ENCODE assay signal across 12 cellular contexts in genomic region chrX:10922158-10922557, GRCh38.
DNase-seq lines count a peak whose midpoint lies in the region; ATAC-seq and TF ChIP-seq lines count a peak whose summit lies in the region.
"Had no signal": no experiment of that assay in that cellular context is flagged by ENCODE, and none has a peak within 500 bp of the region (broad histone marks: within the 10 kb centered on the region; RNA-seq: fewer than 3 reads in every experiment).

No MANE protein-coding gene starts in this region.

- H3K36me3 Mint-ChIP-seq in natural killer cell treated with Interleukin-12 subunit alpha and Interleukin-12 subunit beta and Interleukin-15 and Interleukin-18, amount 100 ng/mL, for 72 hours, result peaks cover 10% of the 10 kb centered on the region

- TF ChIP-seq CTCF in retinal pigment epithelial cell (conservative IDR thresholded peaks at IDR 0.05; ENCODE audit: low read depth, low read length), result no peak

- peaks cover 33% of the 10 kb centered on the region for H3K4me1 ChIP-seq in GM23248 (ENCODE audit: insufficient read depth)

- no peak overlapping the region for H3K27ac ChIP-seq in GM23248
- H3K27ac ChIP-seq in SK-N-MC, result no peak overlapping the region

- H4K20me1 ChIP-seq in GM23248 (ENCODE audit: insufficient read depth), result no peaks in the 10 kb centered on the region

- H3K36me3 ChIP-seq in GM23248 (ENCODE audit: low read depth) (no peaks in the 10 kb centered on the region), SK-N-MC (ENCODE audit: insufficient read depth, low read length) (no peaks in the 10 kb centered on the region)

- H3K9ac ChIP-seq in GM23248 (no peak overlapping the region), SK-N-MC (ENCODE audit: insufficient read length) (no peak overlapping the region)

- peaks cover 11% of the 10 kb centered on the region; the same call in 1 of the 2 replicates for H3F3A ChIP-seq in GM23248 (ENCODE audit: insufficient read depth)

- H3K4me3 ChIP-seq in GM23248 (no peak overlapping the region), SK-N-MC (no peak overlapping the region), retinal pigment epithelial cell (ENCODE audit: low read length) (no peak overlapping the region)

- no peaks in the 10 kb centered on the region for H3K27me3 ChIP-seq in GM23248 (replicated peaks; ENCODE audit: insufficient read depth)

- no peak overlapping the region for H3K27ac Mint-ChIP-seq in natural killer cell treated with Interleukin-12 subunit alpha and Interleukin-12 subunit beta and Interleukin-15 and Interleukin-18, amount 100 ng/mL, for 72 hours
- H3K27ac Mint-ChIP-seq: activated B cell treated with CpG ODN at 0.5 μM for 24 hours had no signal

- H3K4me1 Mint-ChIP-seq in natural killer cell treated with Interleukin-12 subunit alpha and Interleukin-12 subunit beta and Interleukin-15 and Interleukin-18, amount 100 ng/mL, for 72 hours (ENCODE audit: low read depth in 2 of 2), result no peaks in the 10 kb centered on the region
- H3K4me1 Mint-ChIP-seq: activated B cell treated with CpG ODN at 0.5 μM for 24 hours had no signal

- peaks cover 21% of the 10 kb centered on the region for H3K9me3 Mint-ChIP-seq in natural killer cell treated with Interleukin-12 subunit alpha and Interleukin-12 subunit beta and Interleukin-15 and Interleukin-18, amount 100 ng/mL, for 72 hours

- in situ Hi-C loops in GM23248 (cut with MboI), result no loop called here

- no peaks in the 10 kb centered on the region for H3K9me2 ChIP-seq in GM23248 (ENCODE audit: insufficient read depth)

- H3K9me3 ChIP-seq in GM23248 (ENCODE audit: low read depth) (no peaks in the 10 kb centered on the region), SK-N-MC (ENCODE audit: low read depth, low read length) (no peaks in the 10 kb centered on the region)

- no peaks in the 10 kb centered on the region for H3K79me2 ChIP-seq in GM23248 (ENCODE audit: insufficient read depth)

- no peak overlapping the region for H3K4me3 Mint-ChIP-seq in natural killer cell treated with Interleukin-12 subunit alpha and Interleukin-12 subunit beta and Interleukin-15 and Interleukin-18, amount 100 ng/mL, for 72 hours
- H3K4me3 Mint-ChIP-seq: activated B cell treated with CpG ODN at 0.5 μM for 24 hours had no signal

- H3K4me2 ChIP-seq in GM23248 (ENCODE audit: unreplicated experiment), result no peak overlapping the region

- ATAC-seq in HG02763 (IDR thresholded peaks at IDR 0.05; ENCODE audit: unreplicated experiment) (no peak), GM18870 (IDR thresholded peaks at IDR 0.05; ENCODE audit: unreplicated experiment) (no peak)
- ATAC-seq in natural killer cell treated with Interleukin-12 subunit alpha and Interleukin-12 subunit beta and Interleukin-15 and Interleukin-18, amount 100 ng/mL, for 72 hours, result no peak

- no peak overlapping the region for H2AFZ ChIP-seq in GM23248

- H3K27me3 Mint-ChIP-seq in natural killer cell treated with Interleukin-12 subunit alpha and Interleukin-12 subunit beta and Interleukin-15 and Interleukin-18, amount 100 ng/mL, for 72 hours, result no peaks in the 10 kb centered on the region
- H3K27me3 Mint-ChIP-seq: activated B cell treated with CpG ODN at 0.5 μM for 24 hours had no signal

- DNase-seq in GM23248, result peak; percentile 84
- peak; percentile 10 for DNase-seq in SK-N-MC (ENCODE audit: low read depth, low spot score)
- peak; percentile 85 for DNase-seq in fibroblast of peridontal ligament (ENCODE audit: extremely low read depth)
- peak; percentile 65 for DNase-seq in retinal pigment epithelial cell (ENCODE audit: low read depth)
- no peak for DNase-seq in pons (ENCODE audit: low spot score)
- no peak for DNase-seq in natural killer cell treated with Interleukin-12 subunit alpha and Interleukin-12 subunit beta and Interleukin-15 and Interleukin-18, amount 100 ng/mL, for 72 hours (ENCODE audit: low spot score)
- DNase-seq: activated B cell treated with CpG ODN at 0.5 μM for 24 hours; activated naive CD4-positive, alpha-beta T cell treated with Interleukin-2 at 50 U/mL for 16 hours; effector memory CD4-positive, alpha-beta T cell; retina had no signal

Comparison
In these comparisons a context has a peak if more than half of its experiments do, and no peak if none do; other contexts are left out.
1. DNase-seq: peak in GM23248 (single experiment), SK-N-MC (single experiment), fibroblast of peridontal ligament (single experiment) and retinal pigment epithelial cell (single experiment); none in pons (single experiment) and natural killer cell treated with Interleukin-12 subunit alpha and Interleukin-12 subunit beta and Interleukin-15 and Interleukin-18, amount 100 ng/mL, for 72 hours (single experiment).